ENCODE assay signal across 24 cellular contexts in genomic region chr3:74009961-74010859, GRCh38.
"Had no signal": no experiment of that assay in that cellular context is flagged by ENCODE, and none has a peak within 500 bp of the region (broad histone marks: within the 10 kb centered on the region; RNA-seq: fewer than 3 reads in every experiment).

No MANE protein-coding gene starts in this region.

- H3K9me3 ChIP-seq: neutrophil, ovary, psoas muscle, right atrium auricular region, spleen, testis had no signal

- H3K27ac Mint-ChIP-seq: activated CD4-positive, alpha-beta memory T cell treated with anti-CD3 and anti-CD28 coated beads, Interleukin-2, amount 10 ng/mL, durations not matched to agents 7 days and 5 days; activated CD4-positive, alpha-beta T cell treated with anti-CD3 and anti-CD28 coated beads, Interleukin-2, amount 10 ng/mL, durations not matched to agents 24 days and 14 days; activated CD8-positive, alpha-beta memory T cell treated with anti-CD3 and anti-CD28 coated beads, Interleukin-2, amount 10 ng/mL, durations not matched to agents 7 days and 5 days; activated naive CD8-positive, alpha-beta T cell treated with anti-CD3 and anti-CD28 coated beads, Interleukin-2, amount 50 U/mL, for 24 hours; activated T-helper 1 cell treated with anti-CD3 and anti-CD28 coated beads, Interleukin-12 subunit alpha, Interleukin-12 subunit beta, Interleukin-2, Interleukin-4 antibody, amounts not matched to agents 30 ng/mL and 10 ng/mL and 1 ng/mL, durations not matched to agents 14 hours and 24 hours and 36 hours; mesothelial cell of epicardium; natural killer cell; type B pancreatic cell had no signal

- H3K9me3 Mint-ChIP-seq: activated CD4-positive, alpha-beta T cell treated with anti-CD3 and anti-CD28 coated beads, Interleukin-2, amount 10 ng/mL, durations not matched to agents 24 days and 14 days; activated naive CD8-positive, alpha-beta T cell treated with anti-CD3 and anti-CD28 coated beads, Interleukin-2, amount 50 U/mL, for 24 hours; mesothelial cell of epicardium; type B pancreatic cell had no signal

- H3K4me1 Mint-ChIP-seq: activated CD4-positive, alpha-beta memory T cell treated with anti-CD3 and anti-CD28 coated beads, Interleukin-2, amount 10 ng/mL, durations not matched to agents 7 days and 5 days; activated CD4-positive, alpha-beta T cell treated with anti-CD3 and anti-CD28 coated beads, Interleukin-2, amount 10 ng/mL, durations not matched to agents 24 days and 14 days; activated CD8-positive, alpha-beta memory T cell treated with anti-CD3 and anti-CD28 coated beads, Interleukin-2, amount 10 ng/mL, durations not matched to agents 7 days and 5 days; activated naive CD8-positive, alpha-beta T cell treated with anti-CD3 and anti-CD28 coated beads, Interleukin-2, amount 50 U/mL, for 24 hours; mesothelial cell of epicardium; natural killer cell had no signal

- H3K36me3 Mint-ChIP-seq: activated CD8-positive, alpha-beta memory T cell treated with anti-CD3 and anti-CD28 coated beads, Interleukin-2, amount 10 ng/mL, durations not matched to agents 7 days and 5 days; mesothelial cell of epicardium; natural killer cell; type B pancreatic cell had no signal

- H3K4me1 ChIP-seq: foreskin keratinocyte, psoas muscle, right atrium auricular region, spleen, testis had no signal

- H3K36me3 ChIP-seq: cardiac muscle cell, neutrophil, ovary, right atrium auricular region, spleen had no signal

- H3K4me3 ChIP-seq: cardiac muscle cell, ovary, psoas muscle, right atrium auricular region, spleen, testis had no signal

- H3K4me3 Mint-ChIP-seq: activated CD4-positive, alpha-beta memory T cell treated with anti-CD3 and anti-CD28 coated beads, Interleukin-2, amount 10 ng/mL, durations not matched to agents 7 days and 5 days; activated CD4-positive, alpha-beta T cell treated with anti-CD3 and anti-CD28 coated beads, Interleukin-2, amount 10 ng/mL, durations not matched to agents 24 days and 14 days; activated CD8-positive, alpha-beta memory T cell treated with anti-CD3 and anti-CD28 coated beads, Interleukin-2, amount 10 ng/mL, durations not matched to agents 7 days and 5 days; activated naive CD8-positive, alpha-beta T cell treated with anti-CD3 and anti-CD28 coated beads, Interleukin-2, amount 50 U/mL, for 24 hours; activated T-helper 1 cell treated with anti-CD3 and anti-CD28 coated beads, Interleukin-12 subunit alpha, Interleukin-12 subunit beta, Interleukin-2, Interleukin-4 antibody, amounts not matched to agents 30 ng/mL and 10 ng/mL and 1 ng/mL, durations not matched to agents 14 hours and 24 hours and 36 hours; mesothelial cell of epicardium; natural killer cell; type B pancreatic cell had no signal

- H3K27ac ChIP-seq: cardiac muscle cell, foreskin keratinocyte, neutrophil, ovary, psoas muscle, right atrium auricular region, spleen, testis had no signal

- H3K27me3 ChIP-seq: cardiac muscle cell, foreskin keratinocyte, neutrophil, ovary, right atrium auricular region, spleen, testis had no signal

- DNase-seq: activated CD4-positive, alpha-beta memory T cell treated with anti-CD3 and anti-CD28 coated beads, Interleukin-2, amount 10 ng/mL, durations not matched to agents 7 days and 5 days; activated CD4-positive, alpha-beta T cell treated with anti-CD3 and anti-CD28 coated beads, Interleukin-2, amount 10 ng/mL, durations not matched to agents 24 days and 14 days; activated CD8-positive, alpha-beta memory T cell treated with anti-CD3 and anti-CD28 coated beads, Interleukin-2, amount 10 ng/mL, durations not matched to agents 7 days and 5 days; activated gamma-delta T cell; activated naive CD4-positive, alpha-beta T cell treated with anti-CD3 and anti-CD28 coated beads, Interleukin-2, amount 50 U/mL, for 16 hours; activated naive CD8-positive, alpha-beta T cell treated with anti-CD3 and anti-CD28 coated beads, Interleukin-2, amount 50 U/mL, for 24 hours; effector CD4-positive, alpha-beta T cell; foreskin keratinocyte; left ventricle myocardium superior; mammary epithelial cell; natural killer cell; ovary; psoas muscle; spleen; stimulated activated CD4-positive, alpha-beta T cell treated with anti-CD3 and anti-CD28 coated beads, Interleukin-4, amount 100 ng/mL, for 1 hour; stimulated activated naive CD4-positive, alpha-beta T cell; testis had no signal

- ATAC-seq: activated CD4-positive, CD25-positive, alpha-beta regulatory T cell treated with anti-CD3 and anti-CD28 coated beads, Interleukin-2, amount 50 U/mL, for 24 hours; activated CD8-positive, alpha-beta memory T cell treated with anti-CD3 and anti-CD28 coated beads, Interleukin-2, amount 10 ng/mL, durations not matched to agents 7 days and 5 days; activated naive CD8-positive, alpha-beta T cell treated with anti-CD3 and anti-CD28 coated beads, Interleukin-2, amount 50 U/mL, for 24 hours; foreskin keratinocyte; left ventricle myocardium superior; natural killer cell; psoas muscle had no signal

- H3K27me3 Mint-ChIP-seq: activated CD4-positive, alpha-beta memory T cell treated with anti-CD3 and anti-CD28 coated beads, Interleukin-2, amount 10 ng/mL, durations not matched to agents 7 days and 5 days; activated CD4-positive, alpha-beta T cell treated with anti-CD3 and anti-CD28 coated beads, Interleukin-2, amount 10 ng/mL, durations not matched to agents 24 days and 14 days; activated CD8-positive, alpha-beta memory T cell treated with anti-CD3 and anti-CD28 coated beads, Interleukin-2, amount 10 ng/mL, durations not matched to agents 7 days and 5 days; activated naive CD8-positive, alpha-beta T cell treated with anti-CD3 and anti-CD28 coated beads, Interleukin-2, amount 50 U/mL, for 24 hours; type B pancreatic cell had no signal
